ENCODE assay signal across 1 cellular context in genomic region chr10:43037440-43037839, GRCh38.
TF ChIP-seq lines count a peak whose summit lies in the region.

No MANE protein-coding gene starts in this region.

TF ChIP-seq in HepG2, 621 proteins besides CTCF, POLR2A, EP300 and RAD21 (continued from another document):
- no peak for TF ChIP-seq RERE (CRISPR knock-in tag; IDR thresholded peaks at IDR 0.05; ENCODE audit: low read depth)
- TF ChIP-seq LCORL (IDR thresholded peaks at IDR 0.05), result no peak
- TF ChIP-seq LCORL (CRISPR knock-in tag; IDR thresholded peaks at IDR 0.05), result no peak
- no peak for TF ChIP-seq NR2C2 (CRISPR knock-in tag; IDR thresholded peaks at IDR 0.05; ENCODE audit: borderline replicate concordance)
- no peak for TF ChIP-seq GPN1 (CRISPR knock-in tag; IDR thresholded peaks at IDR 0.05; ENCODE audit: borderline replicate concordance)
- no peak for TF ChIP-seq PRDM10 (CRISPR knock-in tag; IDR thresholded peaks at IDR 0.05; ENCODE audit: low read depth)
- TF ChIP-seq ZNF609 (CRISPR knock-in tag; IDR thresholded peaks at IDR 0.05; ENCODE audit: borderline replicate concordance), result no peak
- TF ChIP-seq ZNF670 (CRISPR knock-in tag; IDR thresholded peaks at IDR 0.05; ENCODE audit: borderline replicate concordance), result no peak
- no peak for TF ChIP-seq KDM1A (CRISPR knock-in tag; IDR thresholded peaks at IDR 0.05)
- TF ChIP-seq DMAP1 (CRISPR knock-in tag; IDR thresholded peaks at IDR 0.05), result no peak
- no peak for TF ChIP-seq ZNF136 (CRISPR knock-in tag; IDR thresholded peaks at IDR 0.05; ENCODE audit: low read depth)
